8 cellular contexts compared by ENCODE assay signal in the genomic region with DNA sequence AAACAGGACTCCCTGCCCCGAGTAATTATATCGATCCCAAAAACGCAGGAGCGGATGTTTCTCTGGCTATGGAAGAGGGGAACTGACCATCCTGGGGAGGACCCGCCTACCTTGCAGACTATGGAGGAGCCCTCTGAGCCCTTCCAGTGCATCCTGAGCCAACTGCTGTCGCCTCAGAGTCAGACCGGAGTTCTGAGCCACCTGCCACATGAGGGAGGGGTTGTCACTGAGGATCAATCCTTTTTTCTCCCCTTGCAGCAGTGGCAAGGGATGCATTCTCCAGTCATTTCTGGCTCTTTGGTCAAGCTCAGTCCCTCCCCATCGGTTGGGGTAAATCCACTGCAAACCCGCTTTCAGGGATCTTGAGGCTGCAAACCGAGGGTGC. TPM values are rescaled to one million over a fixed set of nuclear protein-coding genes. Genes with fewer than 3 reads are reported as not detected.
DNase-seq lines count a peak whose midpoint lies in the region; ATAC-seq and TF ChIP-seq lines count a peak whose summit lies in the region.

No MANE protein-coding gene starts in this region.

- peak overlapping the region; percentile 92 for H3K4me3 Mint-ChIP-seq in CD8-positive, alpha-beta T cell

- H4K8ac ChIP-seq in mesenchymal stem cell (ENCODE audit: low read length) = no peak overlapping the region

- no peak for ATAC-seq in CD8-positive, alpha-beta T cell

- peak overlapping the region; percentile 97 for H2AFZ ChIP-seq in mesenchymal stem cell (ENCODE audit: low read depth, low read length)

- peak overlapping the region in 1 of 2 experiments; percentile 79 for H3K14ac ChIP-seq in mesenchymal stem cell (ENCODE audit: low read length in 2 of 2)

- peak overlapping the region in 1 of 2 experiments; percentile 73 for H3K4ac ChIP-seq in mesenchymal stem cell (ENCODE audit: low read depth in 1 of 2, low read length in 2 of 2)

- CTCF ChIA-PET in CD8-positive, alpha-beta T cell (lab: Charles Lee) = interaction anchor here (1.1 to 14.0 kb wide), 4 partner anchors 10 to 180 kb away, joined by 3 to 147 read pairs (median 6); a partner anchor contains a TSS

- no peak overlapping the region for H4K91ac ChIP-seq in mesenchymal stem cell (ENCODE audit: low read length)

- TF ChIP-seq CTCF in CD8-positive, alpha-beta T cell (IDR thresholded peaks at IDR 0.05) = no peak
- no peak for TF ChIP-seq CTCF in adrenal gland (IDR thresholded peaks at IDR 0.05)

- no peak overlapping the region for H3K27ac Mint-ChIP-seq in CD8-positive, alpha-beta T cell

- no peaks in the 10 kb centered on the region for H3K9me3 Mint-ChIP-seq in CD8-positive, alpha-beta T cell

- H3K36me3 Mint-ChIP-seq in CD8-positive, alpha-beta T cell = peaks cover 13% of the 10 kb centered on the region

- H3K27me3 Mint-ChIP-seq in CD8-positive, alpha-beta T cell (ENCODE audit: low read depth) = no peaks in the 10 kb centered on the region

- no peak overlapping the region for H2AK5ac ChIP-seq in mesenchymal stem cell (ENCODE audit: low read length, severe bottlenecking)

- peaks cover 21% of the 10 kb centered on the region for H3K4me1 Mint-ChIP-seq in CD8-positive, alpha-beta T cell (ENCODE audit: low read depth)

- H3K18ac ChIP-seq in mesenchymal stem cell (ENCODE audit: low read depth in 1 of 2, low read length in 2 of 2) = peak overlapping the region in 1 of 2 experiments; percentile 44

- H3K36me3 ChIP-seq in CD8-positive, alpha-beta T cell (ENCODE audit: insufficient read depth, low read length) = no peaks in the 10 kb centered on the region
- peaks cover 40% of the 10 kb centered on the region for H3K36me3 ChIP-seq in HUES64 (ENCODE audit: insufficient read depth, low read length)
- H3K36me3 ChIP-seq in adrenal gland (replicated peaks in 1 of 2) = no peaks in the 10 kb centered on the region
- peaks cover 24 to 33% of the 10 kb centered on the region in 2 experiments for H3K36me3 ChIP-seq in mesenchymal stem cell (ENCODE audit: control insufficient read depth in 1 of 2, insufficient read depth in 2 of 2, low read depth in 1 of 2, low read length in 2 of 2)

- no peak overlapping the region for H2BK15ac ChIP-seq in mesenchymal stem cell (ENCODE audit: low read depth, poor library complexity, severe bottlenecking)

- H3K79me1 ChIP-seq in mesenchymal stem cell (replicated peaks; ENCODE audit: low read length, poor library complexity, severe bottlenecking) = peaks cover 38% of the 10 kb centered on the region

- H3K27ac ChIP-seq in CD8-positive, alpha-beta T cell (ENCODE audit: low read depth, low read length) = peak overlapping the region; percentile 42
- H3K27ac ChIP-seq in HUES64 (ENCODE audit: low read depth, low read length) (peak overlapping the region; percentile 93), adrenal gland (peak overlapping the region in 2 of 5 donors; percentile 69 to 80), mesenchymal stem cell (ENCODE audit: low read length, poor library complexity, severe bottlenecking) (no peak overlapping the region)

- POLR2A ChIA-PET in CD8-positive, alpha-beta T cell (lab: Charles Lee) = interaction anchor here (1.1 to 3.7 kb wide), 11 partner anchors 7 to 521 kb away, joined by 3 to 23 read pairs (median 6); a partner anchor contains a TSS

- intact Hi-C loops in CD8-positive, alpha-beta T cell (cut with DNase I, micrococcal nuclease) = loop anchor here in 1 of 2 experiments (1.0 to 10.0 kb wide), 4 partner anchors 24 to 526 kb away; a partner anchor contains a TSS
- intact Hi-C loops in adrenal gland (cut with DNase I) = no loop called here

- 9% methylated on average over 10 of the region's 10 CpGs for WGBS in HUES64
- 5 to 15% (median 9%) methylated on average over 7 to 10 of the region's 10 CpGs for WGBS in adrenal gland, 4 donors
- WGBS in mesenchymal stem cell = 3% methylated on average over 10 of the region's 10 CpGs

- H2BK12ac ChIP-seq in mesenchymal stem cell (ENCODE audit: low read length in 2 of 2) = no peak overlapping the region

- TF ChIP-seq POLR2A in adrenal gland (IDR thresholded peaks at IDR 0.05) = no peak

- no peak overlapping the region for H2BK120ac ChIP-seq in mesenchymal stem cell (ENCODE audit: low read depth, low read length)

- no peak overlapping the region for H2BK5ac ChIP-seq in mesenchymal stem cell (ENCODE audit: low read depth, low read length, poor library complexity, severe bottlenecking)

- H3K4me1 ChIP-seq in CD8-positive, alpha-beta T cell (ENCODE audit: insufficient read depth, low read length) = peaks cover 15% of the 10 kb centered on the region
- peaks cover 6% of the 10 kb centered on the region; the same call in 1 of the 2 replicates for H3K4me1 ChIP-seq in HUES64 (ENCODE audit: insufficient read depth, low read length)
- H3K4me1 ChIP-seq in adrenal gland (replicated peaks in 1 of 2) = peaks cover 8 to 11% of the 10 kb centered on the region in 2 donors
- H3K4me1 ChIP-seq in mesenchymal stem cell (ENCODE audit: control insufficient read depth, insufficient read depth, low read depth, low read length) = peaks cover 10% of the 10 kb centered on the region

- H3K4me2 ChIP-seq in mesenchymal stem cell (ENCODE audit: low read length, poor library complexity, severe bottlenecking) = peak overlapping the region; percentile 97

- peak overlapping the region; percentile 96 for H3K9ac ChIP-seq in HUES64 (ENCODE audit: low read depth, low read length)
- peak overlapping the region; percentile 88 for H3K9ac ChIP-seq in mesenchymal stem cell (ENCODE audit: low read length)

- H3K4me3 ChIP-seq in CD8-positive, alpha-beta T cell (ENCODE audit: low read depth, low read length) = peak overlapping the region; percentile 81
- peak overlapping the region; percentile 96 for H3K4me3 ChIP-seq in HUES64 (ENCODE audit: low read length)
- peak overlapping the region in 3 of 4 donors; percentile 25 to 64 (median 55) for H3K4me3 ChIP-seq in adrenal gland
- peak overlapping the region; percentile 83 to 91 for H3K4me3 ChIP-seq in mesenchymal stem cell (ENCODE audit: insufficient read depth in 1 of 2, low read depth in 1 of 2, low read length in 2 of 2)

- H3K9me3 ChIP-seq in CD8-positive, alpha-beta T cell (ENCODE audit: low read length) = no peaks in the 10 kb centered on the region
- no peaks in the 10 kb centered on the region for H3K9me3 ChIP-seq in HUES64 (ENCODE audit: insufficient read depth, low read depth, low read length)
- H3K9me3 ChIP-seq in adrenal gland (replicated peaks in 1 of 3) = no peaks in the 10 kb centered on the region
- H3K9me3 ChIP-seq in mesenchymal stem cell (ENCODE audit: control insufficient read depth, low read length) = no peaks in the 10 kb centered on the region

- H3K23ac ChIP-seq in mesenchymal stem cell (ENCODE audit: low read length in 2 of 2) = no peak overlapping the region

- no peaks in the 10 kb centered on the region for H3K27me3 ChIP-seq in CD8-positive, alpha-beta T cell (ENCODE audit: insufficient read depth, low read length)
- H3K27me3 ChIP-seq in HUES64 (ENCODE audit: insufficient read depth, low read length) (no peaks in the 10 kb centered on the region), adrenal gland (no peaks in the 10 kb centered on the region), mesenchymal stem cell (ENCODE audit: control insufficient read depth in 1 of 2, insufficient read depth in 1 of 2, low read length in 2 of 2) (no peaks in the 10 kb centered on the region)

- DNase-seq in CD8-positive, alpha-beta T cell = no peak
- DNase-seq in adrenal gland = no peak
- DNase-seq in mesenchymal stem cell = no peak
- no peak for DNase-seq in NCI-H187 treated with DMSO at 0.1 percent for 48 hours (lab: John Stamatoyannopoulos, UW)
- no peak for DNase-seq in activated gamma-delta T cell (lab: John Stamatoyannopoulos, UW)
- DNase-seq in dedifferentiated amniotic fluid mesenchymal stem cell (ENCODE audit: extremely low spot score) = no peak
- no peak for DNase-seq in DMS153 (lab: John Stamatoyannopoulos, UW)

RNA-seq across cellular contexts. Expression of a gene that starts 0.7 kb away (rescaled TPM):
- 10 to 100 TPM; 15.2 to 19.4 TPM for total RNA-seq in CD8-positive, alpha-beta T cell
- 49.3 TPM for polyA plus RNA-seq in HUES64 (2013, experiment 1 of 2)
- polyA plus RNA-seq in HUES64 (2013, experiment 2 of 2) = 49.5 TPM
- total RNA-seq in adrenal gland = 10 to 100 TPM in 6 of 8 donors, 1 to 10 TPM in 2; 7.6 to 28.2 (median 12.1) TPM
- 10 to 100 TPM in 2 of 3 donors, 1 to 10 TPM in 1; 5.5 to 31.2 (median 26.5) TPM for polyA plus RNA-seq in adrenal gland
- polyA plus RNA-seq in mesenchymal stem cell (2013, experiment 1 of 2) = 5.8 TPM
- polyA plus RNA-seq in mesenchymal stem cell (2013, experiment 2 of 2) = 6.7 TPM

RNA-seq across cellular contexts. Expression of a gene that starts 6.6 kb away (rescaled TPM):
- 100 to 1,000 TPM; 219 to 231 TPM for total RNA-seq in CD8-positive, alpha-beta T cell
- polyA plus RNA-seq in HUES64 (2013, experiment 1 of 2) = 256 TPM
- polyA plus RNA-seq in HUES64 (2013, experiment 2 of 2) = 254 TPM
- total RNA-seq in adrenal gland = 100 to 1,000 TPM; 193 to 398 (median 251) TPM
- polyA plus RNA-seq in adrenal gland = 100 to 1,000 TPM in 1 of 3 donors, 10 to 100 TPM in 2; 65.1 to 393 (median 73.9) TPM
- 135 TPM for polyA plus RNA-seq in mesenchymal stem cell (2013, experiment 1 of 2)
- polyA plus RNA-seq in mesenchymal stem cell (2013, experiment 2 of 2) = 128 TPM

RNA-seq across cellular contexts. Expression of a gene that starts 17.4 kb away (rescaled TPM):
- total RNA-seq in CD8-positive, alpha-beta T cell = 10 to 100 TPM; 15.1 to 16.4 TPM
- 11.8 TPM for polyA plus RNA-seq in HUES64 (2013, experiment 1 of 2)
- polyA plus RNA-seq in HUES64 (2013, experiment 2 of 2) = 13.3 TPM
- total RNA-seq in adrenal gland = 10 to 100 TPM; 21.3 to 37.4 (median 32.4) TPM
- 10 to 100 TPM; 24.4 to 28.4 (median 24.9) TPM for polyA plus RNA-seq in adrenal gland
- polyA plus RNA-seq in mesenchymal stem cell (2013, experiment 1 of 2) = 14.0 TPM
- polyA plus RNA-seq in mesenchymal stem cell (2013, experiment 2 of 2) = 14.1 TPM

RNA-seq across cellular contexts. Expression of a gene that starts 23.9 kb away (rescaled TPM):
- 10 to 100 TPM; 30.5 to 31.3 TPM for total RNA-seq in CD8-positive, alpha-beta T cell
- 134 TPM for polyA plus RNA-seq in HUES64 (2013, experiment 1 of 2)
- 132 TPM for polyA plus RNA-seq in HUES64 (2013, experiment 2 of 2)
- 100 to 1,000 TPM; 132 to 159 (median 142) TPM for total RNA-seq in adrenal gland
- polyA plus RNA-seq in adrenal gland = 100 to 1,000 TPM in 1 of 3 donors, 10 to 100 TPM in 2; 47.9 to 105 (median 69.2) TPM
- polyA plus RNA-seq in mesenchymal stem cell (2013, experiment 1 of 2) = 95.3 TPM
- 89.1 TPM for polyA plus RNA-seq in mesenchymal stem cell (2013, experiment 2 of 2)

RNA-seq across cellular contexts. Expression of a gene that starts 36.6 kb away (rescaled TPM):
- total RNA-seq in CD8-positive, alpha-beta T cell = 1 to 10 TPM; 2.2 to 2.4 TPM
- polyA plus RNA-seq in HUES64 (2013, experiment 1 of 2) = 5.6 TPM
- polyA plus RNA-seq in HUES64 (2013, experiment 2 of 2) = 6.1 TPM
- 10 to 100 TPM; 12.1 to 20.4 (median 16.4) TPM for total RNA-seq in adrenal gland
- polyA plus RNA-seq in adrenal gland = 10 to 100 TPM; 18.3 to 51.2 (median 25.3) TPM
- 43.5 TPM for polyA plus RNA-seq in mesenchymal stem cell (2013, experiment 1 of 2)
- polyA plus RNA-seq in mesenchymal stem cell (2013, experiment 2 of 2) = 43.3 TPM
